In genomic region chr1:93199150-93199549, GRCh38 we compare ENCODE assay signal across 31 cellular contexts.
"Had no signal": no experiment of that assay in that cellular context is flagged by ENCODE, and none has a peak within 500 bp of the region (broad histone marks: within the 10 kb centered on the region; RNA-seq: fewer than 3 reads in every experiment).

No MANE protein-coding gene starts in this region.

- H3K36me3 ChIP-seq: adrenal gland, colonic mucosa had no signal

- H3K27ac ChIP-seq: adrenal gland, body of pancreas, cardiac muscle cell, colonic mucosa, epithelial cell of prostate, esophagus muscularis mucosa, foreskin keratinocyte, gastrocnemius medialis had no signal

- DNase-seq: activated CD4-positive, alpha-beta memory T cell treated with anti-CD3 and anti-CD28 coated beads for 36 hours; activated CD4-positive, alpha-beta T cell treated with anti-CD3 and anti-CD28 coated beads for 36 hours; activated CD4-positive, alpha-beta T cell treated with anti-CD3 and anti-CD28 coated beads, Interleukin-2, amount 10 ng/mL, durations not matched to agents 24 days and 14 days; activated CD4-positive, CD25-positive, alpha-beta regulatory T cell; activated CD4-positive, CD25-positive, alpha-beta regulatory T cell treated with anti-CD3 and anti-CD28 coated beads, Interleukin-2, amount 50 U/mL, for 72 hours; activated CD8-positive, alpha-beta memory T cell treated with anti-CD3 and anti-CD28 coated beads, Interleukin-2, amount 10 ng/mL, durations not matched to agents 7 days and 5 days; activated CD8-positive, alpha-beta memory T cell treated with anti-CD3 and anti-CD28 coated beads, Interleukin-2, amount 50 U/mL, for 4 hours; activated CD8-positive, alpha-beta T cell treated with anti-CD3 and anti-CD28 coated beads, Interleukin-2, amount 10 ng/mL, durations not matched to agents 7 days and 5 days; activated effector memory CD4-positive, alpha-beta T cell treated with anti-CD3 and anti-CD28 coated beads, Interleukin-2, amount 50 U/mL, for 16 hours; activated naive CD4-positive, alpha-beta T cell treated with anti-CD3 and anti-CD28 coated beads for 36 hours; activated naive CD8-positive, alpha-beta T cell treated with anti-CD3 and anti-CD28 coated beads for 36 hours; activated naive CD8-positive, alpha-beta T cell treated with anti-CD3 and anti-CD28 coated beads, Interleukin-2, amount 50 U/mL, for 24 hours; activated T-cell treated with anti-CD3 and anti-CD28 coated beads, Interleukin-2, amount 50 U/mL, for 1 hour; activated T-cell treated with anti-CD3 and anti-CD28 coated beads, Interleukin-2, amount 50 U/mL, for 48 hours; adrenal gland; amygdala; aorta; body of pancreas; central memory CD4-positive, alpha-beta T cell; cerebellar nuclear complex; colonic mucosa; effector CD8-positive, alpha-beta T cell; foreskin keratinocyte; gastrocnemius medialis; glutamatergic neuron; T-helper 2 cell had no signal

- H3K4me3 ChIP-seq: adrenal gland, body of pancreas, cardiac muscle cell, colonic mucosa, esophagus muscularis mucosa, gastrocnemius medialis had no signal

- FAIRE-seq: endometrium, endothelial cell of umbilical vein had no signal

- H3K27me3 ChIP-seq: adrenal gland, body of pancreas, cardiac muscle cell, colonic mucosa, esophagus muscularis mucosa, foreskin keratinocyte, gastrocnemius medialis had no signal

- H3K4me1 ChIP-seq: adrenal gland, body of pancreas, colonic mucosa, esophagus muscularis mucosa, gastrocnemius medialis had no signal

- H3K9me3 ChIP-seq: adrenal gland, body of pancreas, colonic mucosa, esophagus muscularis mucosa, gastrocnemius medialis had no signal

- ATAC-seq: activated CD4-positive, alpha-beta T cell treated with anti-CD3 and anti-CD28 coated beads for 36 hours; activated CD8-positive, alpha-beta memory T cell treated with anti-CD3 and anti-CD28 coated beads, Interleukin-2, amount 10 ng/mL, durations not matched to agents 7 days and 5 days; activated CD8-positive, alpha-beta T cell treated with anti-CD3 and anti-CD28 coated beads, Interleukin-2, amount 10 ng/mL, durations not matched to agents 7 days and 5 days; activated naive CD8-positive, alpha-beta T cell treated with anti-CD3 and anti-CD28 coated beads, Interleukin-2, amount 50 U/mL, for 24 hours; body of pancreas; foreskin keratinocyte; gastrocnemius medialis had no signal
